8 cellular contexts compared by ENCODE assay signal in the genomic region with DNA sequence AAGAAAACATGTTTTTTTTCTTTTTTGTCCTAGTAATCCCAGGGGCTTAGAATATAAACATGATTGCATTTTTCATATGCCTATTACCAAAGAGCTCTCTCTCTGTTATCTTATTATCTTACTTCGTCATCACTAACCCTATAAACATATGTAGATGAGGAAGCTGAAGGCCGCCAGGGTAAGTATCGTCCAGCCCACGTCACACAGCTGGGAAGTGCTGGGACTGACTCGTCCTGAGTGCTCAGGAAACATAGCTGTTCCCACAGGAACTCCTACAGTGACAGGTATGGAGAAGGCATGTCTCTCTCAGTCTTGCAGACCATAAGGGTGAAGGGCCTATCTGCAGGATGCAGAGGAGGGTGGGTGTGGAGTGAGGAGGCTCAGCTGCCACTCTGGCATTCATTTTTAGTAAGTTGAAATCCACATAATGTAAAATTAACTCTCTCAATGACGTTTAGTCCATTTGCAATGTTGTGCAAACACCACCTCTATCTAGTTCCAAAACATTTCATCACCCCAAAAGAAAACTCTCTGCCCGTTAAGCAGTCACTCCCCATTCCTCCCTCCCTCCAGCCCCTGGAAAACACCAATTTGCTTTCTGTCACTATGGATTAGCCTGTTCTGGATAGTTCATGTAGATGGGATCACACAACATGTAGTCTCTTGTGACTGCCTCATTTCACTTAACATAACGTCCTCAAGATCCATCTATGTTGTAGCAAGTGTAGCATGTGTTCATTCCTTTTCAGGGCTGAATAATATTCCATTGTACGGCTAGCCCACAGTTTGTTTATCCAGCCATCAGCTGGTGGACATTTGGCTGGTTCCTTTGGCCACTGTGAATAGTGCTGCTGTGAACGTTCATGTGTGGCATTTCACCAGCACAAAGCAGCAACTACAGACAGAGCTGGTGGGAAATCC.
A peak's percentile ranks its signal among the peaks of the same experiment; 100 is the strongest.
DNase-seq lines count a peak whose midpoint lies in the region; ATAC-seq lines count a peak whose summit lies in the region.

No MANE protein-coding gene starts in this region.

- H3K4ac ChIP-seq in trophoblast cell (ENCODE audit: low read depth, low read length), result no peak overlapping the region

- H3K4me1 ChIP-seq in SJSA1 (replicated peaks) (peaks cover 32% of the 10 kb centered on the region), trophoblast cell (ENCODE audit: control insufficient read depth in 1 of 2, insufficient read depth in 2 of 2, low read length in 2 of 2) (no peaks in the 10 kb centered on the region), SJCRH30 (peaks cover 8% of the 10 kb centered on the region)

- H3K23ac ChIP-seq in trophoblast cell (ENCODE audit: low read length), result no peak overlapping the region

- H3K4me3 ChIP-seq in SJSA1 (no peak overlapping the region), trophoblast cell (ENCODE audit: low read depth, low read length) (no peak overlapping the region), SJCRH30 (no peak overlapping the region)

- H3K27me3 ChIP-seq in SJSA1 (replicated peaks) (no peaks in the 10 kb centered on the region), trophoblast cell (ENCODE audit: insufficient read depth, low read length) (no peaks in the 10 kb centered on the region), SJCRH30 (no peaks in the 10 kb centered on the region)

- no peaks in the 10 kb centered on the region for H3K79me1 ChIP-seq in trophoblast cell (ENCODE audit: low read length)

- H3K36me3 ChIP-seq in SJSA1 (0 out of 2 replicates have a peak, but pooled peaks cover 2% of the 10 kb centered on the region), trophoblast cell (ENCODE audit: control insufficient read depth in 1 of 2, insufficient read depth in 2 of 2, low read length in 2 of 2) (no peaks in the 10 kb centered on the region), SJCRH30 (no peaks in the 10 kb centered on the region)

- no peak overlapping the region for H3K18ac ChIP-seq in trophoblast cell (ENCODE audit: low read length)

- no peak overlapping the region for H3K9ac ChIP-seq in trophoblast cell (ENCODE audit: low read length)

- no peak overlapping the region for H3K14ac ChIP-seq in trophoblast cell (ENCODE audit: low read length)

- WGBS in trophoblast cell (ENCODE audit: extremely low coverage, insufficient coverage, insufficient read length), result no CpG with 5 or more reads among the region's 10 CpGs

- H4K91ac ChIP-seq in trophoblast cell (ENCODE audit: low read depth, low read length), result no peak overlapping the region

- H2BK12ac ChIP-seq in trophoblast cell (ENCODE audit: low read length), result no peak overlapping the region

- no peak overlapping the region for H2AFZ ChIP-seq in trophoblast cell (ENCODE audit: insufficient read depth, low read length, poor library complexity)

- no peak overlapping the region for H4K8ac ChIP-seq in trophoblast cell (ENCODE audit: low read depth, low read length)

- H2BK5ac ChIP-seq in trophoblast cell (ENCODE audit: low read depth, low read length, poor library complexity), result no peak overlapping the region

- no peaks in the 10 kb centered on the region for H3K79me2 ChIP-seq in trophoblast cell (ENCODE audit: control insufficient read depth, insufficient read depth, low read length, poor library complexity)

- H2AK5ac ChIP-seq in trophoblast cell (ENCODE audit: low read length), result no peak overlapping the region

- DNase-seq in H4 (ENCODE audit: low spot score) (peak; percentile 87), SJSA1 (ENCODE audit: low read depth in 1 of 2, low spot score in 2 of 2) (peak; percentile 55 to 62), fibroblast of gingiva (ENCODE audit: low read depth) (peak; percentile 88), trophoblast cell (peak; percentile 46 to 70), NCI-H187 treated with DMSO at 0.1 percent for 48 hours (lab: John Stamatoyannopoulos, UW) (no peak), islet precursor cell (no peak), SJCRH30 (no peak)

- no peak overlapping the region for H2BK120ac ChIP-seq in trophoblast cell (ENCODE audit: insufficient read depth, low read length, poor library complexity)

- H3K9me3 ChIP-seq in SJSA1 (replicated peaks) (no peaks in the 10 kb centered on the region), trophoblast cell (ENCODE audit: insufficient read depth, low read depth, low read length) (peaks cover 3% of the 10 kb centered on the region), SJCRH30 (replicated peaks) (no peaks in the 10 kb centered on the region)

- H3K4me2 ChIP-seq in trophoblast cell (ENCODE audit: low read length), result no peak overlapping the region

- peak overlapping the region; percentile 23 for H3K27ac ChIP-seq in SJSA1
- H3K27ac ChIP-seq in trophoblast cell (ENCODE audit: low read depth, low read length), result no peak overlapping the region
- H3K27ac ChIP-seq in SJCRH30, result no peak overlapping the region

- no peak overlapping the region for H4K12ac ChIP-seq in trophoblast cell (ENCODE audit: low read depth, low read length)

- no peak for ATAC-seq in HG03097 (IDR thresholded peaks at IDR 0.05; ENCODE audit: low FRiP score, unreplicated experiment)

Comparison
In these comparisons a context has a peak if more than half of its experiments do, and no peak if none do; other contexts are left out.
1. DNase-seq: peak in H4 (single experiment), SJSA1 (2 of 2), fibroblast of gingiva (single experiment) and trophoblast cell (2 of 2); none in NCI-H187 treated with DMSO at 0.1 percent for 48 hours (single experiment), islet precursor cell (single experiment) and SJCRH30 (0 of 2).